23 cellular contexts compared by ENCODE assay signal in the genomic region with DNA sequence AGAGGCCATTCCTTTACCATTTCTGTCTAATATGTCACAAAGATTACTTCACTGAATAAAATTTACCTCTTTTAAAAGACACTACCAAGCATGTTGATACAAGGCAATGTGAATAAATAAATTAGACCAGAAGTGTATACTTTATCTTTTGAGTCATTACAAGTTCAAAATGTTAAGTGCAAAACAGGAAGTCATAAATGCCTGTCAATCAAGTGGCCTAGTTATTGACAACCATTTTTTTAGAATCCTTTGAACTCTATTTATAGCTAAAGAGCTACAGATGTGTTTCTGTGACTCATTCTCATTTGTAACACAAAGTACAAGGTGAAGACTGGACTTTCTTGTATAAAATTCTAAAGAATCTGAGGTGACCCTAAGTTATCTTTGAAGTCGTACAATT.
A peak's percentile ranks its signal among the peaks of the same experiment; 100 is the strongest.
DNase-seq lines count a peak whose midpoint lies in the region; ATAC-seq and TF ChIP-seq lines count a peak whose summit lies in the region.
"Had no signal": no experiment of that assay in that cellular context is flagged by ENCODE, and none has a peak within 500 bp of the region (broad histone marks: within the 10 kb centered on the region; RNA-seq: fewer than 3 reads in every experiment).

No MANE protein-coding gene starts in this region.

- H3K79me2 ChIP-seq in HCT116 (ENCODE audit: insufficient read depth, low read length) (no peaks in the 10 kb centered on the region), MM.1S (ENCODE audit: low read length) (no peaks in the 10 kb centered on the region)

- H4K20me1 ChIP-seq in HCT116 (ENCODE audit: insufficient read depth) (no peaks in the 10 kb centered on the region), MM.1S (ENCODE audit: insufficient read depth, low read length) (no peaks in the 10 kb centered on the region)
- H4K20me1 ChIP-seq: BLaER1 treated with 17β-estradiol and CSF1 and Interleukin-3, amounts not matched to agents 10 nM and 100 nM had no signal

- peak overlapping the region; percentile 86 for H2AFZ ChIP-seq in HCT116 (ENCODE audit: low read depth, low read length, poor library complexity, severe bottlenecking)
- no peak overlapping the region for H2AFZ ChIP-seq in MM.1S (ENCODE audit: low read length)

- no peaks in the 10 kb centered on the region for H3K9me3 ChIP-seq in HCT116 (ENCODE audit: control insufficient read depth in 1 of 2, insufficient read depth in 1 of 2, low read depth in 1 of 2, low read length in 2 of 2)
- H3K9me3 ChIP-seq in MM.1S (replicated peaks; ENCODE audit: insufficient read depth, low read length): no peaks in the 10 kb centered on the region
- H3K9me3 ChIP-seq: BLaER1 treated with 17β-estradiol and CSF1 and Interleukin-3, amounts not matched to agents 10 nM and 100 nM had no signal

- H3K9me3 Mint-ChIP-seq in endothelial cell (ENCODE audit: unreplicated experiment): no peaks in the 10 kb centered on the region

- H3K27me3 Mint-ChIP-seq in endothelial cell (ENCODE audit: unreplicated experiment): no peaks in the 10 kb centered on the region

- peaks cover 19% of the 10 kb centered on the region for H3K4me1 Mint-ChIP-seq in endothelial cell (ENCODE audit: unreplicated experiment)

- peak; percentile 91 for DNase-seq in DMS53 (lab: John Stamatoyannopoulos, UW)
- DNase-seq in HCT116 (ENCODE audit: low read depth, low spot score): peak; percentile 7
- DNase-seq in MM.1S: peak; percentile 28
- no peak for DNase-seq in endothelial cell (ENCODE audit: low spot score)
- DNase-seq in dorsolateral prefrontal cortex: no peak
- no peak for DNase-seq in GOT3 (lab: John Stamatoyannopoulos, UW)
- DNase-seq in amniotic stem cell (lab: John Stamatoyannopoulos, UW): no peak
- DNase-seq: Calu3; CD8-positive, alpha-beta T cell; DMS79 treated with DMSO at 0.1 percent for 48 hours; NCI-H1092; NCI-H146; NCI-H2029 treated with DMSO at 0.1 percent for 48 hours; NCI-H510A treated with DMSO at 0.1 percent for 48 hours; NCI-H774; PC-3; RPMI8226; SHP77 treated with DMSO at 0.1 percent for 48 hours; T1000 had no signal

- H3K36me3 Mint-ChIP-seq in endothelial cell (ENCODE audit: low read depth, unreplicated experiment): no peaks in the 10 kb centered on the region
- H3K36me3 Mint-ChIP-seq: CD8-positive, alpha-beta T cell had no signal

- H3K4me3 ChIP-seq in HCT116 (replicated peaks in 1 of 2; ENCODE audit: low read depth in 1 of 2, low read length in 2 of 2): no peak overlapping the region
- no peak overlapping the region for H3K4me3 ChIP-seq in MM.1S (ENCODE audit: low read length)
- H3K4me3 ChIP-seq in dorsolateral prefrontal cortex: no peak overlapping the region
- H3K4me3 ChIP-seq: BLaER1 treated with 17β-estradiol and CSF1 and Interleukin-3, amounts not matched to agents 10 nM and 100 nM; K562 had no signal

- H3K27ac Mint-ChIP-seq in endothelial cell (ENCODE audit: unreplicated experiment): peak overlapping the region; percentile 54
- H3K27ac Mint-ChIP-seq: CD8-positive, alpha-beta T cell had no signal

- H3K9ac ChIP-seq in HCT116 (ENCODE audit: low read length) (no peak overlapping the region), MM.1S (ENCODE audit: low read length) (no peak overlapping the region)
- H3K9ac ChIP-seq: BLaER1 treated with 17β-estradiol and CSF1 and Interleukin-3, amounts not matched to agents 10 nM and 100 nM had no signal

- no peaks in the 10 kb centered on the region for H3K9me2 ChIP-seq in HCT116 (ENCODE audit: insufficient read depth)
- H3K9me2 ChIP-seq in MM.1S (replicated peaks; ENCODE audit: insufficient read depth, low read length): no peaks in the 10 kb centered on the region

- BruUV-seq in HCT116 (replicated peaks; lab: Mats Ljungman, UMichigan): no TSS peak

- peaks cover 9 to 16% of the 10 kb centered on the region in 2 experiments; a peak in 2 of 4 replicates for H3K4me1 ChIP-seq in HCT116 (ENCODE audit: control insufficient read depth in 1 of 2, insufficient read depth in 2 of 2, low read length in 2 of 2)
- H3K4me1 ChIP-seq in MM.1S (ENCODE audit: low read length): no peaks in the 10 kb centered on the region
- H3K4me1 ChIP-seq: BLaER1 treated with 17β-estradiol and CSF1 and Interleukin-3, amounts not matched to agents 10 nM and 100 nM had no signal

- no peak overlapping the region for H3K27ac ChIP-seq in HCT116 (ENCODE audit: low read depth, low read length)
- no peak overlapping the region for H3K27ac ChIP-seq in MM.1S (ENCODE audit: low read length)
- no peak overlapping the region for H3K27ac ChIP-seq in dorsolateral prefrontal cortex
- H3K27ac ChIP-seq: BLaER1 treated with 17β-estradiol and CSF1 and Interleukin-3, amounts not matched to agents 10 nM and 100 nM had no signal

- no peak overlapping the region for H3K4me3 Mint-ChIP-seq in endothelial cell (ENCODE audit: unreplicated experiment)
- H3K4me3 Mint-ChIP-seq: CD8-positive, alpha-beta T cell had no signal

- CTCF ChIA-PET in HCT116 (lab: Charles Lee): no interaction called here

- TF ChIP-seq CTCF in HCT116 (IDR thresholded peaks at IDR 0.05 in 2 of 3, conservative IDR thresholded peaks at IDR 0.05 in 1 of 3; ENCODE audit: borderline replicate concordance in 1 of 3, insufficient read depth in 1 of 3, low read depth in 2 of 3, low read length in 2 of 3) (no peak), MM.1S (IDR thresholded peaks at IDR 0.05; ENCODE audit: low read length) (no peak), endothelial cell (IDR thresholded peaks at IDR 0.05; ENCODE audit: unreplicated experiment) (no peak), dorsolateral prefrontal cortex (IDR thresholded peaks at IDR 0.05 in 54 of 56, conservative IDR thresholded peaks at IDR 0.05 in 2 of 56; ENCODE audit: low read depth in 1 of 56, partially characterized antibody in 56 of 56) (no peak)

- no peak for TF ChIP-seq RAD21 in HCT116 (IDR thresholded peaks at IDR 0.05; ENCODE audit: low read depth)

- H3K27me3 ChIP-seq in HCT116 (ENCODE audit: insufficient read depth, low read length) (no peaks in the 10 kb centered on the region), MM.1S (replicated peaks; ENCODE audit: insufficient read depth, low read length) (no peaks in the 10 kb centered on the region), dorsolateral prefrontal cortex (no peaks in the 10 kb centered on the region)
- H3K27me3 ChIP-seq: BLaER1 treated with 17β-estradiol and CSF1 and Interleukin-3, amounts not matched to agents 10 nM and 100 nM had no signal

- H3K4me2 ChIP-seq in HCT116 (ENCODE audit: low read length) (peak overlapping the region; percentile 47), MM.1S (ENCODE audit: low read depth, low read length) (no peak overlapping the region)
- H3K4me2 ChIP-seq: BLaER1 treated with 17β-estradiol and CSF1 and Interleukin-3, amounts not matched to agents 10 nM and 100 nM had no signal

- no peaks in the 10 kb centered on the region for H3F3A ChIP-seq in MM.1S (ENCODE audit: insufficient read depth, low read length)

- H3K36me3 ChIP-seq in HCT116 (ENCODE audit: control insufficient read depth in 1 of 2, insufficient read depth in 2 of 2, low read length in 2 of 2) (no peaks in the 10 kb centered on the region), MM.1S (replicated peaks; ENCODE audit: insufficient read depth, low read length) (no peaks in the 10 kb centered on the region)
- H3K36me3 ChIP-seq: BLaER1 treated with 17β-estradiol and CSF1 and Interleukin-3, amounts not matched to agents 10 nM and 100 nM had no signal

- intact Hi-C loops in HCT116 (cut with micrococcal nuclease): no loop called here
- intact Hi-C loops in dorsolateral prefrontal cortex (cut with DNase I): no loop called here

- RAD21 ChIA-PET in HCT116 (lab: Charles Lee; ENCODE audit: low non-redundant PET in 1 of 2, low total read pairs in 2 of 2, uncharacterized antibody in 2 of 2, unreplicated experiment in 2 of 2): no interaction called here

- ATAC-seq in HCT116 (peak; percentile 63), HG03139 (IDR thresholded peaks at IDR 0.05; ENCODE audit: unreplicated experiment) (no peak)
- ATAC-seq: CD8-positive, alpha-beta T cell; K562; PC-3; SK-N-SH treated with all-trans-retinoic acid at 6 μM for 48 hours had no signal

- TF ChIP-seq POLR2A in HCT116 (IDR thresholded peaks at IDR 0.05; ENCODE audit: borderline replicate concordance, extremely low read depth, insufficient read depth, insufficient read length): no peak

- POLR2A ChIA-PET in HCT116 (lab: Charles Lee): no interaction called here

TF ChIP-seq in HCT116, 20 proteins besides CTCF, POLR2A, EP300 and RAD21 (continues in another document):
- TF ChIP-seq SRF (IDR thresholded peaks at IDR 0.05; ENCODE audit: low read depth): no peak
- TF ChIP-seq ZFX (IDR thresholded peaks at IDR 0.05): no peak
- TF ChIP-seq SP1 (IDR thresholded peaks at IDR 0.05; ENCODE audit: low read depth): peak; percentile 45; the same call in 1 of the 2 replicates
- peak; percentile 49; the same call in 1 of the 2 replicates for TF ChIP-seq FOSL1 (IDR thresholded peaks at IDR 0.05; ENCODE audit: low read depth)
- TF ChIP-seq YY1 (IDR thresholded peaks at IDR 0.05; ENCODE audit: extremely low read depth, insufficient replicate concordance, low read depth, low read length): no peak
- TF ChIP-seq POLR2AphosphoS5 (IDR thresholded peaks at IDR 0.05; ENCODE audit: low read depth, low read length): no peak
- TF ChIP-seq EGR1 (IDR thresholded peaks at IDR 0.05; ENCODE audit: low read depth): no peak
- TF ChIP-seq, protein P1, sequence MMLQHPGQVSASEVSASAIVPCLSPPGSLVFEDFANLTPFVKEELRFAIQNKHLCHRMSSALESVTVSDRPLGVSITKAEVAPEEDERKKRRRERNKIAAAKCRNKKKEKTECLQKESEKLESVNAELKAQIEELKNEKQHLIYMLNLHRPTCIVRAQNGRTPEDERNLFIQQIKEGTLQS (IDR thresholded peaks at IDR 0.05): no peak
- TF ChIP-seq EZH2 (IDR thresholded peaks at IDR 0.05): no peak
- TF ChIP-seq, protein P2, sequence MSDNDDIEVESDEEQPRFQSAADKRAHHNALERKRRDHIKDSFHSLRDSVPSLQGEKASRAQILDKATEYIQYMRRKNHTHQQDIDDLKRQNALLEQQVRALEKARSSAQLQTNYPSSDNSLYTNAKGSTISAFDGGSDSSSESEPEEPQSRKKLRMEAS (IDR thresholded peaks at IDR 0.05): no peak

Comparison
In these comparisons a context has a peak if more than half of its experiments do, and no peak if none do; other contexts are left out.
1. DNase-seq: peak in DMS53 (single experiment), HCT116 (single experiment) and MM.1S (single experiment); none in endothelial cell (single experiment), dorsolateral prefrontal cortex (0 of 10), GOT3 (single experiment) and amniotic stem cell (single experiment).